Comparison of ENCODE assay signal across 29 cellular contexts in the genomic region with DNA sequence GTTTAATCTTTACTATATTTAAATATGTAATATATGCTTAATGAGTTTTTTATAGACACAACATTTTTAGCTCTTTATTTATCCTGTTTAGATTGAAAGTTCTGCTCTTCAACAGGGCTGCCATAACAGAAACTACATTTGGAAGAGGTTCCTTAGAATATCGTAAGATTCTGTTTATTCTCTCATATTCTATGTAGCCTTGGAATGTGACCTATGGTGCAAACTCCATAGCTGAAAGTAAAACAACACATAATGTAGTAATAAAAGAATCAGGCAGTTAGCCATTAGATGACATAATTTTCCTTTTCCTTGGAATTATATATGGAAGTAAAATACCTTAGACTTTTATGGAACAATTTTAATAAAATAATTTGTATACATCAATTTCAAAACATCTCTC.
"Had no signal": no experiment of that assay in that cellular context is flagged by ENCODE, and none has a peak within 500 bp of the region (broad histone marks: within the 10 kb centered on the region; RNA-seq: fewer than 3 reads in every experiment).

No MANE protein-coding gene starts in this region.

- FAIRE-seq: endothelial cell of umbilical vein, kidney, pancreas, urothelium cell line had no signal

- H3K4me3 ChIP-seq: body of pancreas, cardiac muscle cell, pancreas, prostate gland, smooth muscle cell, testis had no signal

- H3K4me2 ChIP-seq: SK-N-SH, smooth muscle cell had no signal

- H3K9me3 ChIP-seq: body of pancreas, pancreas, prostate gland, SK-N-SH, testis had no signal

- H3K27me3 ChIP-seq: body of pancreas, cardiac muscle cell, pancreas, testis had no signal

- H3K27ac ChIP-seq: body of pancreas, cardiac muscle cell, pancreas, prostate gland, testis had no signal

- H3K36me3 ChIP-seq: cardiac muscle cell, pancreas, prostate gland had no signal

- H3K9ac ChIP-seq: SK-N-SH had no signal

- H3K4me1 ChIP-seq: body of pancreas, pancreas, prostate gland, testis had no signal

- DNase-seq: activated CD4-positive, alpha-beta T cell treated with anti-CD3 and anti-CD28 coated beads for 1 hour; activated CD4-positive, alpha-beta T cell treated with anti-CD3 and anti-CD28 coated beads, Interleukin-2, amount 10 ng/mL, durations not matched to agents 7 days and 5 days; activated CD8-positive, alpha-beta T cell treated with anti-CD3 and anti-CD28 coated beads for 36 hours; activated gamma-delta T cell treated with Interleukin-2 at 50 U/mL for 16 hours; activated naive CD8-positive, alpha-beta T cell treated with anti-CD3 and anti-CD28 coated beads, Interleukin-2, amount 50 U/mL, for 24 hours; activated T-cell treated with anti-CD3 and anti-CD28 coated beads, Interleukin-2, amount 50 U/mL, for 4 hours; anterior cingulate cortex; body of pancreas; cortex of kidney; head of caudate nucleus; hippocampal formation; kidney; left colon; naive thymus-derived CD8-positive, alpha-beta T cell; nucleus accumbens; pancreas; retina; SK-N-SH; stimulated activated CD4-positive, alpha-beta T cell treated with anti-CD3 and anti-CD28 coated beads, Interleukin-15, amount 100 ng/mL, for 24 hours; stimulated activated CD4-positive, alpha-beta T cell treated with anti-CD3 and anti-CD28 coated beads, Interleukin-2, amount 100 ng/mL, for 24 hours; stimulated activated naive CD4-positive, alpha-beta T cell; T-helper 2 cell; testis; trophoblast cell had no signal
